In the genomic region with DNA sequence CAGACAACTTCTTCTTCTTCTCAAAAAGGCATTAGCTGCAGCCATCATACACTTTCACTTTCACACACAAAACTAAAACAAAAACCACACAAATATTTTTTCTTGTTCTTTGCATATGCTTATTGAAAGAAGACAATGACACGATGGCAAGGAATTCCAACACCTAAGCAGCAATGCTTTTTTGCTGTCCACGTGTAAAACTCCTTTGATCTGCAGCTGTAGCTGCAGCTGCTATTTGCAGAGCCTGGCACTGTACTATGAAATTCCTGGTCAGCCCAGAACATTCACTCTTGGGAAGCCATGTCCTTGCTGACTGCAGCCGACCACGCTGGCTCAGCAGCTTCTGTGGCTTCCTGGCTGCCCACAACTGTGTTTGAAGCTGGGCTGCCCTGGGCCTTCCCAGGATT, we compare ENCODE assay signal across 1 cellular context.
A peak's percentile ranks its signal among the peaks of the same experiment; 100 is the strongest.
TF ChIP-seq lines count a peak whose summit lies in the region.

No MANE protein-coding gene starts in this region.

TF ChIP-seq in HepG2, 621 proteins besides CTCF, POLR2A, EP300 and RAD21 (continued from another document):
- TF ChIP-seq, protein P1, sequence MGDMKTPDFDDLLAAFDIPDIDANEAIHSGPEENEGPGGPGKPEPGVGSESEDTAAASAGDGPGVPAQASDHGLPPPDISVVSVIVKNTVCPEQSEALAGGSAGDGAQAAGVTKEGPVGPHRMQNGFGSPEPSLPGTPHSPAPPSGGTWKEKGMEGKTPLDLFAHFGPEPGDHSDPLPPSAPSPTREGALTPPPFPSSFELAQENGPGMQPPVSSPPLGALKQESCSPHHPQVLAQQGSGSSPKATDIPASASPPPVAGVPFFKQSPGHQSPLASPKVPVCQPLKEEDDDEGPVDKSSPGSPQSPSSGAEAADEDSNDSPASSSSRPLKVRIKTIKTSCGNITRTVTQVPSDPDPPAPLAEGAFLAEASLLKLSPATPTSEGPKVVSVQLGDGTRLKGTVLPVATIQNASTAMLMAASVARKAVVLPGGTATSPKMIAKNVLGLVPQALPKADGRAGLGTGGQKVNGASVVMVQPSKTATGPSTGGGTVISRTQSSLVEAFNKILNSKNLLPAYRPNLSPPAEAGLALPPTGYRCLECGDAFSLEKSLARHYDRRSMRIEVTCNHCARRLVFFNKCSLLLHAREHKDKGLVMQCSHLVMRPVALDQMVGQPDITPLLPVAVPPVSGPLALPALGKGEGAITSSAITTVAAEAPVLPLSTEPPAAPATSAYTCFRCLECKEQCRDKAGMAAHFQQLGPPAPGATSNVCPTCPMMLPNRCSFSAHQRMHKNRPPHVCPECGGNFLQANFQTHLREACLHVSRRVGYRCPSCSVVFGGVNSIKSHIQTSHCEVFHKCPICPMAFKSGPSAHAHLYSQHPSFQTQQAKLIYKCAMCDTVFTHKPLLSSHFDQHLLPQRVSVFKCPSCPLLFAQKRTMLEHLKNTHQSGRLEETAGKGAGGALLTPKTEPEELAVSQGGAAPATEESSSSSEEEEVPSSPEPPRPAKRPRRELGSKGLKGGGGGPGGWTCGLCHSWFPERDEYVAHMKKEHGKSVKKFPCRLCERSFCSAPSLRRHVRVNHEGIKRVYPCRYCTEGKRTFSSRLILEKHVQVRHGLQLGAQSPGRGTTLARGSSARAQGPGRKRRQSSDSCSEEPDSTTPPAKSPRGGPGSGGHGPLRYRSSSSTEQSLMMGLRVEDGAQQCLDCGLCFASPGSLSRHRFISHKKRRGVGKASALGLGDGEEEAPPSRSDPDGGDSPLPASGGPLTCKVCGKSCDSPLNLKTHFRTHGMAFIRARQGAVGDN (CRISPR knock-in tag; IDR thresholded peaks at IDR 0.05) = 0 out of 2 replicates have a peak, but pooled peaks have one; percentile 13
- TF ChIP-seq PHF20 (CRISPR knock-in tag; IDR thresholded peaks at IDR 0.05) (no peak), AHR (CRISPR knock-in tag; IDR thresholded peaks at IDR 0.05) (no peak), U2AF1 (optimal IDR thresholded peaks at IDR 0.05; ENCODE audit: low read depth, low read length) (no peak), ARNT (IDR thresholded peaks at IDR 0.05) (no peak), KAT8 (CRISPR knock-in tag; IDR thresholded peaks at IDR 0.05) (no peak), TCF7 (IDR thresholded peaks at IDR 0.05; ENCODE audit: low read depth) (no peak), HMGA1 (CRISPR knock-in tag; conservative IDR thresholded peaks at IDR 0.05) (no peak), ZNF766 (CRISPR knock-in tag; IDR thresholded peaks at IDR 0.05; ENCODE audit: borderline replicate concordance) (no peak), SIX1 (CRISPR knock-in tag; IDR thresholded peaks at IDR 0.05; ENCODE audit: borderline replicate concordance) (no peak), ZNF790 (CRISPR knock-in tag; IDR thresholded peaks at IDR 0.05; ENCODE audit: borderline replicate concordance) (no peak), SRSF9 (IDR thresholded peaks at IDR 0.05; ENCODE audit: borderline replicate concordance, insufficient read depth, low read depth, low read length, poor library complexity, severe bottlenecking) (no peak), ZMYM2 (CRISPR knock-in tag; IDR thresholded peaks at IDR 0.05) (no peak), YEATS4 (CRISPR knock-in tag; IDR thresholded peaks at IDR 0.05; ENCODE audit: borderline replicate concordance) (no peak), ZNF737 (CRISPR knock-in tag; IDR thresholded peaks at IDR 0.05; ENCODE audit: borderline replicate concordance) (no peak), HHEX (CRISPR knock-in tag; IDR thresholded peaks at IDR 0.05) (no peak), ZNF367 (CRISPR knock-in tag; IDR thresholded peaks at IDR 0.05; ENCODE audit: borderline replicate concordance) (no peak), PRMT3 (CRISPR knock-in tag; IDR thresholded peaks at IDR 0.05; ENCODE audit: borderline replicate concordance, low read depth) (no peak), FOXJ3 (CRISPR knock-in tag; IDR thresholded peaks at IDR 0.05; ENCODE audit: borderline replicate concordance) (no peak), SRY (CRISPR knock-in tag; IDR thresholded peaks at IDR 0.05) (no peak), ZNF563 (CRISPR knock-in tag; IDR thresholded peaks at IDR 0.05) (no peak), TEAD3 (CRISPR knock-in tag; optimal IDR thresholded peaks at IDR 0.05; ENCODE audit: borderline replicate concordance) (peak; percentile 24), PCBP1 (IDR thresholded peaks at IDR 0.05; ENCODE audit: borderline replicate concordance, low read depth, low read length) (no peak), MAFK (conservative IDR thresholded peaks at IDR 0.05 in 1 of 2, IDR thresholded peaks at IDR 0.05 in 1 of 2; ENCODE audit: low read length in 2 of 2) (peak; percentile 24 to 28; a peak in 2 of 4 replicates), ZNF652 (CRISPR knock-in tag; IDR thresholded peaks at IDR 0.05; ENCODE audit: borderline replicate concordance, low read depth) (no peak), MAFF (IDR thresholded peaks at IDR 0.05; ENCODE audit: low read depth, low read length) (0 out of 2 replicates have a peak, but pooled peaks have one; percentile 33), BHLHE40 (IDR thresholded peaks at IDR 0.05; ENCODE audit: low read length) (peak; percentile 60; the same call in 1 of the 2 replicates), MED13 (CRISPR knock-in tag; IDR thresholded peaks at IDR 0.05) (no peak), BCL6 (CRISPR knock-in tag; IDR thresholded peaks at IDR 0.05) (peak; percentile 42; the same call in 1 of the 2 replicates), ZNF468 (CRISPR knock-in tag; IDR thresholded peaks at IDR 0.05) (no peak), SAP130 (CRISPR knock-in tag; IDR thresholded peaks at IDR 0.05; ENCODE audit: low read depth) (no peak), ZNF441 (CRISPR knock-in tag; IDR thresholded peaks at IDR 0.05; ENCODE audit: borderline replicate concordance) (no peak), ZNF543 (CRISPR knock-in tag; IDR thresholded peaks at IDR 0.05) (no peak), ZFY (CRISPR knock-in tag; IDR thresholded peaks at IDR 0.05) (no peak)
- TF ChIP-seq, protein P2, sequence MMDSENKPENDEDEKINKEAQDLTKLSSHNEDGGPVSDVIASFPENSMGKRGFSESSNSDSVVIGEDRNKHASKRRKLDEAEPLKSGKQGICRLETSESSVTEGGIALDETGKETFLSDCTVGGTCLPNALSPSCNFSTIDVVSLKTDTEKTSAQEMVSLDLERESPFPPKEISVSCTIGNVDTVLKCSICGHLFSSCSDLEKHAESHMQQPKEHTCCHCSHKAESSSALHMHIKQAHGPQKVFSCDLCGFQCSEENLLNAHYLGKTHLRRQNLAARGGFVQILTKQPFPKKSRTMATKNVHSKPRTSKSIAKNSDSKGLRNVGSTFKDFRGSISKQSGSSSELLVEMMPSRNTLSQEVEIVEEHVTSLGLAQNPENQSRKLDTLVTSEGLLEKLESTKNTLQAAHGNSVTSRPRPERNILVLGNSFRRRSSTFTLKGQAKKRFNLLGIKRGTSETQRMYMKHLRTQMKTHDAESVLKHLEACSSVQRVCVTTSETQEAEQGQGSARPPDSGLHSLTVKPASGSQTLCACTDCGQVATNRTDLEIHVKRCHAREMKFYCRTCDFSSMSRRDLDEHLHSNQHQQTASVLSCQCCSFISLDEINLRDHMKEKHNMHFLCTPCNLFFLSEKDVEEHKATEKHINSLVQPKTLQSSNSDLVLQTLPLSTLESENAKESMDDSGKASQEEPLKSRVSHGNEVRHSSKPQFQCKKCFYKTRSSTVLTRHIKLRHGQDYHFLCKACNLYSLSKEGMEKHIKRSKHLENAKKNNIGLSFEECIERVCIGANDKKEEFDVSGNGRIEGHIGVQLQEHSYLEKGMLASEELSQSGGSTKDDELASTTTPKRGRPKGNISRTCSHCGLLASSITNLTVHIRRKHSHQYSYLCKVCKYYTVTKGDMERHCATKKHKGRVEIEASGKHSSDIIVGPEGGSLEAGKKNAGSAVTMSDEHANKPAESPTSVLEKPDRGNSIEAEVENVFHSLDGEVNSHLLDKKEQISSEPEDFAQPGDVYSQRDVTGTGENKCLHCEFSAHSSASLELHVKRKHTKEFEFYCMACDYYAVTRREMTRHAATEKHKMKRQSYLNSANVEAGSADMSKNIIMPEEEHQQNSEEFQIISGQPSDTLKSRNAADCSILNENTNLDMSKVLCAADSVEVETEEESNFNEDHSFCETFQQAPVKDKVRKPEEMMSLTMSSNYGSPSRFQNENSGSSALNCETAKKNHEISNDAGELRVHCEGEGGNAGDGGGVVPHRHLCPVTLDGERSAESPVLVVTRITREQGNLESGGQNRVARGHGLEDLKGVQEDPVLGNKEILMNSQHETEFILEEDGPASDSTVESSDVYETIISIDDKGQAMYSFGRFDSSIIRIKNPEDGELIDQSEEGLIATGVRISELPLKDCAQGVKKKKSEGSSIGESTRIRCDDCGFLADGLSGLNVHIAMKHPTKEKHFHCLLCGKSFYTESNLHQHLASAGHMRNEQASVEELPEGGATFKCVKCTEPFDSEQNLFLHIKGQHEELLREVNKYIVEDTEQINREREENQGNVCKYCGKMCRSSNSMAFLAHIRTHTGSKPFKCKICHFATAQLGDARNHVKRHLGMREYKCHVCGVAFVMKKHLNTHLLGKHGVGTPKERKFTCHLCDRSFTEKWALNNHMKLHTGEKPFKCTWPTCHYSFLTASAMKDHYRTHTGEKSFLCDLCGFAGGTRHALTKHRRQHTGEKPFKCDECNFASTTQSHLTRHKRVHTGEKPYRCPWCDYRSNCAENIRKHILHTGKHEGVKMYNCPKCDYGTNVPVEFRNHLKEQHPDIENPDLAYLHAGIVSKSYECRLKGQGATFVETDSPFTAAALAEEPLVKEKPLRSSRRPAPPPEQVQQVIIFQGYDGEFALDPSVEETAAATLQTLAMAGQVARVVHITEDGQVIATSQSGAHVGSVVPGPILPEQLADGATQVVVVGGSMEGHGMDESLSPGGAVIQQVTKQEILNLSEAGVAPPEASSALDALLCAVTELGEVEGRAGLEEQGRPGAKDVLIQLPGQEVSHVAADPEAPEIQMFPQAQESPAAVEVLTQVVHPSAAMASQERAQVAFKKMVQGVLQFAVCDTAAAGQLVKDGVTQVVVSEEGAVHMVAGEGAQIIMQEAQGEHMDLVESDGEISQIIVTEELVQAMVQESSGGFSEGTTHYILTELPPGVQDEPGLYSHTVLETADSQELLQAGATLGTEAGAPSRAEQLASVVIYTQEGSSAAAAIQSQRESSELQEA (CRISPR knock-in tag; IDR thresholded peaks at IDR 0.05; ENCODE audit: not compliant biosample characterization) = no peak
- TF ChIP-seq, protein P3, sequence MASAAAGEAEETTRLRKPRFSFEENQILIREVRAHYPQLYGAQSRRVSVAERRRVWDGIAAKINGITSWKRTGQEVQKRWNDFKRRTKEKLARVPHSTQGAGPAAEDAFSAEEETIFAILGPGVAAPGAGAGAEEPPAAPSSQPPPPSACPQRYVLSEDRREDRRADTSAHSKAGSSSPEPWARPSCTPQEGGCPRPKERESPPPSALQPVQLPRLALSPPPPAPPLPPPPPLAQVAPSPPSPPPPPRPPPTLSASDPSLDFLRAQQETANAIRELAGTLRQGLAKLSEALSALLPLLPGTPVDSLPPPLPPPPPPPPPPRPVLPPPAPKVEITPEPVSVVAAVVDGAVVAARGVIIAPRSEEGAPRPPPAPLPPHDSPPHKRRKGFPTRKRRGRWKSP (CRISPR knock-in tag; IDR thresholded peaks at IDR 0.05) = no peak
- TF ChIP-seq, protein P4, sequence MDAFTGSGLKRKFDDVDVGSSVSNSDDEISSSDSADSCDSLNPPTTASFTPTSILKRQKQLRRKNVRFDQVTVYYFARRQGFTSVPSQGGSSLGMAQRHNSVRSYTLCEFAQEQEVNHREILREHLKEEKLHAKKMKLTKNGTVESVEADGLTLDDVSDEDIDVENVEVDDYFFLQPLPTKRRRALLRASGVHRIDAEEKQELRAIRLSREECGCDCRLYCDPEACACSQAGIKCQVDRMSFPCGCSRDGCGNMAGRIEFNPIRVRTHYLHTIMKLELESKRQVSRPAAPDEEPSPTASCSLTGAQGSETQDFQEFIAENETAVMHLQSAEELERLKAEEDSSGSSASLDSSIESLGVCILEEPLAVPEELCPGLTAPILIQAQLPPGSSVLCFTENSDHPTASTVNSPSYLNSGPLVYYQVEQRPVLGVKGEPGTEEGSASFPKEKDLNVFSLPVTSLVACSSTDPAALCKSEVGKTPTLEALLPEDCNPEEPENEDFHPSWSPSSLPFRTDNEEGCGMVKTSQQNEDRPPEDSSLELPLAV (CRISPR knock-in tag; conservative IDR thresholded peaks at IDR 0.05; ENCODE audit: low read depth) = no peak
- TF ChIP-seq, protein P5, sequence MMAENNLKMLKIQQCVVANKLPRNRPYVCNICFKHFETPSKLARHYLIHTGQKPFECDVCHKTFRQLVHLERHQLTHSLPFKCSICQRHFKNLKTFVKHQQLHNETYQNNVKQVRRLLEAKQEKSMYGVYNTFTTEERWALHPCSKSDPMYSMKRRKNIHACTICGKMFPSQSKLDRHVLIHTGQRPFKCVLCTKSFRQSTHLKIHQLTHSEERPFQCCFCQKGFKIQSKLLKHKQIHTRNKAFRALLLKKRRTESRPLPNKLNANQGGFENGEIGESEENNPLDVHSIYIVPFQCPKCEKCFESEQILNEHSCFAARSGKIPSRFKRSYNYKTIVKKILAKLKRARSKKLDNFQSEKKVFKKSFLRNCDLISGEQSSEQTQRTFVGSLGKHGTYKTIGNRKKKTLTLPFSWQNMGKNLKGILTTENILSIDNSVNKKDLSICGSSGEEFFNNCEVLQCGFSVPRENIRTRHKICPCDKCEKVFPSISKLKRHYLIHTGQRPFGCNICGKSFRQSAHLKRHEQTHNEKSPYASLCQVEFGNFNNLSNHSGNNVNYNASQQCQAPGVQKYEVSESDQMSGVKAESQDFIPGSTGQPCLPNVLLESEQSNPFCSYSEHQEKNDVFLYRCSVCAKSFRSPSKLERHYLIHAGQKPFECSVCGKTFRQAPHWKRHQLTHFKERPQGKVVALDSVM (CRISPR knock-in tag; IDR thresholded peaks at IDR 0.05) = no peak
- TF ChIP-seq, protein P6, sequence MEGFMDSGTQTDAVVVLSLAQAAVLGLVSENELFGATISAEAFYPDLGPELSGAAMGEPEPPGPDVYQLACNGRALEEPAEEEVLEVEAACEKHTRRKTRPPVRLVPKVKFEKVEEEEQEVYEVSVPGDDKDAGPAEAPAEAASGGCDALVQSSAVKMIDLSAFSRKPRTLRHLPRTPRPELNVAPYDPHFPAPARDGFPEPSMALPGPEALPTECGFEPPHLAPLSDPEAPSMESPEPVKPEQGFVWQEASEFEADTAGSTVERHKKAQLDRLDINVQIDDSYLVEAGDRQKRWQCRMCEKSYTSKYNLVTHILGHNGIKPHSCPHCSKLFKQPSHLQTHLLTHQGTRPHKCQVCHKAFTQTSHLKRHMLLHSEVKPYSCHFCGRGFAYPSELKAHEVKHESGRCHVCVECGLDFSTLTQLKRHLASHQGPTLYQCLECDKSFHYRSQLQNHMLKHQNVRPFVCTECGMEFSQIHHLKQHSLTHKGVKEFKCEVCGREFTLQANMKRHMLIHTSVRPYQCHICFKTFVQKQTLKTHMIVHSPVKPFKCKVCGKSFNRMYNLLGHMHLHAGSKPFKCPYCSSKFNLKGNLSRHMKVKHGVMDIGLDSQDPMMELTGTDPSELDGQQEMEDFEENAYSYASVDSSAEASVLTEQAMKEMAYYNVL (CRISPR knock-in tag; IDR thresholded peaks at IDR 0.05; ENCODE audit: borderline replicate concordance) = no peak
TF ChIP-seq in HepG2: peak in this region for 7.
